ENCODE assay signal across 10 cellular contexts in genomic region chr15:90915216-90915807, GRCh38. TPM values are rescaled to one million over a fixed set of nuclear protein-coding genes. Genes with fewer than 3 reads are reported as not detected.
DNase-seq lines count a peak whose midpoint lies in the region; ATAC-seq, FAIRE-seq and TF ChIP-seq lines count a peak whose summit lies in the region.
"Had no signal": no experiment of that assay in that cellular context is flagged by ENCODE, and none has a peak within 500 bp of the region (broad histone marks: within the 10 kb centered on the region; RNA-seq: fewer than 3 reads in every experiment).

No MANE protein-coding gene starts in this region.

- H3K27ac ChIP-seq in IMR-90 (ENCODE audit: insufficient read depth, low read length) (0 out of 2 replicates have a peak overlapping the region, but pooled peaks have one; percentile 5), K562 (ENCODE audit: extremely low read depth, low read depth, low read length) (peak overlapping the region; percentile 80), neutrophil (peak overlapping the region; percentile 94)

- H3K79me2 ChIP-seq in K562 (ENCODE audit: control insufficient read depth, insufficient read depth, low read length) = peaks cover 6% of the 10 kb centered on the region; the same call in 2 of the 3 replicates

- no peak overlapping the region; the same call in 1 of the 2 replicates for H3K23ac ChIP-seq in IMR-90 (ENCODE audit: low read depth, low read length)

- TF ChIP-seq POLR2A in IMR-90 (IDR thresholded peaks at IDR 0.05; ENCODE audit: low read depth, low read length) (no peak), K562 (conservative IDR thresholded peaks at IDR 0.05) (no peak)

- no peak for TF ChIP-seq CTCF in IMR-90 (conservative IDR thresholded peaks at IDR 0.05; ENCODE audit: low read depth, low read length)
- no peak for TF ChIP-seq CTCF in K562 (IDR thresholded peaks at IDR 0.05 in 2 of 3, conservative IDR thresholded peaks at IDR 0.05 in 1 of 3; ENCODE audit: insufficient read depth in 2 of 3, low read depth in 1 of 3, low read length in 3 of 3)
- TF ChIP-seq CTCF in neutrophil (IDR thresholded peaks at IDR 0.05) = no peak
- TF ChIP-seq CTCF in foreskin fibroblast (IDR thresholded peaks at IDR 0.05; ENCODE audit: low read depth, low read length) = no peak

- no peak overlapping the region for H3K4me3 ChIP-seq in IMR-90 (ENCODE audit: insufficient read depth, low read depth, low read length)
- H3K4me3 ChIP-seq in K562 = no peak overlapping the region
- H3K4me3 ChIP-seq in neutrophil (ENCODE audit: low read depth in 1 of 2, low read length in 1 of 2) = peak overlapping the region; percentile 57 to 72
- no peak overlapping the region for H3K4me3 ChIP-seq in foreskin fibroblast (ENCODE audit: low read depth in 1 of 2, low read length in 2 of 2)

- in situ Hi-C loops in IMR-90 (cut with MboI; ENCODE audit: low sequenced_read_pairs) (no loop called here), K562 (cut with MboI) (no loop called here)

- BruUV-seq in IMR-90 (replicated peaks; lab: Mats Ljungman, UMichigan) = no TSS peak
- BruUV-seq in K562 (replicated peaks; lab: Mats Ljungman, UMichigan) = no TSS peak

- no peak overlapping the region for H2BK5ac ChIP-seq in IMR-90 (ENCODE audit: low read depth, low read length, poor library complexity, severe bottlenecking)

- H4K91ac ChIP-seq in IMR-90 (ENCODE audit: insufficient read depth, low read depth, low read length) = no peak overlapping the region

- no peak overlapping the region for H2BK15ac ChIP-seq in IMR-90 (ENCODE audit: low read depth, low read length)

- CTCF ChIA-PET in IMR-90 (lab: Yijun Ruan, JAX) (no interaction called here), K562 (lab: Yijun Ruan, JAX; ENCODE audit: low intra/inter-chr PET ratio) (interaction anchor here (0.6 kb wide), 2 partner anchors 11 to 629 kb away, joined by 3 to 5 read pairs; no protein-coding TSS in a partner anchor)

- H3K4me2 ChIP-seq in IMR-90 (ENCODE audit: low read depth, low read length) (no peak overlapping the region), K562 (ENCODE audit: insufficient read depth, low read length) (peak overlapping the region; percentile 15; the same call in 1 of the 2 replicates)

- peaks cover 54% of the 10 kb centered on the region for H3K36me3 ChIP-seq in IMR-90 (ENCODE audit: control insufficient read depth, insufficient read depth, low read length)
- peaks cover 100% of the 10 kb centered on the region for H3K36me3 ChIP-seq in K562 (ENCODE audit: control insufficient read depth, insufficient read depth, low read length)
- peaks cover 72% of the 10 kb centered on the region for H3K36me3 ChIP-seq in neutrophil

- TF ChIP-seq EP300 in K562 (IDR thresholded peaks at IDR 0.05; ENCODE audit: low read length) = no peak

- H3K27me3 ChIP-seq in IMR-90 (ENCODE audit: control insufficient read depth, insufficient read depth, low read length) = no peaks in the 10 kb centered on the region
- no peaks in the 10 kb centered on the region for H3K27me3 ChIP-seq in K562 (ENCODE audit: control insufficient read depth in 2 of 2, insufficient read depth in 2 of 2, low read length in 2 of 2)
- H3K27me3 ChIP-seq in neutrophil = no peaks in the 10 kb centered on the region

- H2AK5ac ChIP-seq in IMR-90 (ENCODE audit: low read depth, low read length) = peak overlapping the region; percentile 35

- peak overlapping the region; percentile 48 for H2AFZ ChIP-seq in IMR-90 (replicated peaks; ENCODE audit: low read length, poor library complexity)
- H2AFZ ChIP-seq in K562 (ENCODE audit: low read depth, low read length) = no peak overlapping the region

- H4K20me1 ChIP-seq in IMR-90 (ENCODE audit: insufficient read depth, low read length) (no peaks in the 10 kb centered on the region), K562 (replicated peaks; ENCODE audit: control insufficient read depth, insufficient read depth, low read length) (no peaks in the 10 kb centered on the region)

- no peak overlapping the region for H2BK120ac ChIP-seq in IMR-90 (ENCODE audit: low read depth, low read length)

- intact Hi-C loops in IMR-90 (cut with micrococcal nuclease) = no loop called here
- intact Hi-C loops in K562 (cut with micrococcal nuclease) = no loop called here

- ATAC-seq in IMR-90 (ENCODE audit: low read depth) (no peak), K562 (peak; percentile 18)

- no peak for FAIRE-seq in K562 (lab: Jason Lieb, UNC)
- FAIRE-seq: endometrium had no signal

- H4K5ac ChIP-seq in IMR-90 (ENCODE audit: low read depth, low read length) = no peak overlapping the region

- H3K18ac ChIP-seq in IMR-90 (ENCODE audit: low read depth, low read length) = no peak overlapping the region

- peaks cover 3% of the 10 kb centered on the region; the same call in 1 of the 2 replicates for H3K9me1 ChIP-seq in IMR-90 (ENCODE audit: insufficient read depth, low read length)
- no peaks in the 10 kb centered on the region for H3K9me1 ChIP-seq in K562 (ENCODE audit: control insufficient read depth, insufficient read depth, low read length)

- no peak overlapping the region for H2BK20ac ChIP-seq in IMR-90 (ENCODE audit: low read depth, low read length)

- H3K4me1 ChIP-seq in IMR-90 (ENCODE audit: control insufficient read depth, insufficient read depth, low read length) (peaks cover 10% of the 10 kb centered on the region; the same call in 1 of the 2 replicates), K562 (replicated peaks in 1 of 2; ENCODE audit: control insufficient read depth in 2 of 2, insufficient read depth in 2 of 2, low read length in 2 of 2) (peaks cover 17 to 41% of the 10 kb centered on the region in 2 experiments), neutrophil (ENCODE audit: control insufficient read depth in 1 of 2, insufficient read depth in 1 of 2, low read depth in 1 of 2, low read length in 1 of 2) (peaks cover 81 to 82% of the 10 kb centered on the region in 2 experiments)

- peak overlapping the region; percentile 66 for H2AK9ac ChIP-seq in IMR-90 (replicated peaks; ENCODE audit: low read depth, low read length, poor library complexity)

- POLR2A ChIA-PET in IMR-90 (lab: Charles Lee; ENCODE audit: unreplicated experiment) = no interaction called here
- POLR2A ChIA-PET in K562 (lab: Yijun Ruan, JAX) = interaction anchor here (0.6 to 4.7 kb wide), 6 partner anchors 8 to 764 kb away, joined by 3 to 54 read pairs (median 6); partner anchors contain the start of gene MAN2A2

- DNase-seq in IMR-90 = no peak
- no peak for DNase-seq in K562 (ENCODE audit: extremely low read depth in 1 of 4, low spot score in 3 of 4)
- no peak for DNase-seq in RPMI8226
- DNase-seq in effector CD4-positive, alpha-beta T cell = no peak
- no peak for DNase-seq in foreskin fibroblast
- DNase-seq: activated CD4-positive, alpha-beta T cell treated with anti-CD3 and anti-CD28 coated beads, Interleukin-2, amount 50 U/mL, for 4 hours; naive B cell; NCI-H526 treated with DMSO at 0.1 percent for 48 hours had no signal

- H3K79me1 ChIP-seq in IMR-90 (ENCODE audit: low read depth in 1 of 2, low read length in 2 of 2) = no peaks in the 10 kb centered on the region

- 100% methylated on average over 1 of the region's 7 CpGs; no CpG with 5 or more reads in 1 of the 2 experiments for WGBS in IMR-90 (ENCODE audit: extremely low coverage in 2 of 2, insufficient read length in 1 of 2), 2 experiments
- WGBS in K562 (ENCODE audit: insufficient coverage, low coverage, missing lambda C conversion rate) = 41% methylated on average over 7 of the region's 7 CpGs

- H3K9ac ChIP-seq in IMR-90 (ENCODE audit: low read depth, low read length) (no peak overlapping the region), K562 (ENCODE audit: insufficient read depth in 1 of 2, low read depth in 2 of 2, low read length in 2 of 2) (peak overlapping the region; percentile 13 to 32; a peak in 1 of 4 replicates)

- H3K4ac ChIP-seq in IMR-90 (ENCODE audit: low read depth, low read length) = no peak overlapping the region

- dilution Hi-C loops in IMR-90 (cut with HindIII; ENCODE audit: low sequenced_read_pairs, unreplicated experiment) = no loop called here

- no peak overlapping the region for H3K56ac ChIP-seq in IMR-90 (ENCODE audit: extremely low read depth, insufficient read depth, low read length)

- H3K9me3 ChIP-seq in IMR-90 (ENCODE audit: control insufficient read depth, insufficient read depth, low read length) (no peaks in the 10 kb centered on the region), K562 (replicated peaks; ENCODE audit: control insufficient read depth, insufficient read depth, low read depth, low read length) (no peaks in the 10 kb centered on the region), neutrophil (no peaks in the 10 kb centered on the region)

- no peak for TF ChIP-seq RAD21 in IMR-90 (IDR thresholded peaks at IDR 0.05; ENCODE audit: low read length)
- no peak for TF ChIP-seq RAD21 in K562 (CRISPR knock-in tag; conservative IDR thresholded peaks at IDR 0.05 in 1 of 2, IDR thresholded peaks at IDR 0.05 in 1 of 2)

- no peak overlapping the region; the same call in 1 of the 2 replicates for H3K14ac ChIP-seq in IMR-90 (replicated peaks; ENCODE audit: low read depth, low read length)

- H4K8ac ChIP-seq in IMR-90 (ENCODE audit: low read depth in 2 of 2, low read length in 2 of 2) = peak overlapping the region in 1 of 2 experiments; percentile 35; a peak in 1 of 4 replicates

RNA-seq across cellular contexts. Expression of gene MAN2A2, which starts 12.2 kb away (rescaled TPM):
- total RNA-seq in IMR-90 (2012; rRNA removed) (3.4 and 6.1 TPM in 2 replicates), K562 (2014; rRNA removed) (35.0 and 53.7 TPM in 2 replicates), K562 (2014; rRNA removed; fragmentation: Illumina TruSeq; extraction: Trizol) (20.6 and 25.0 TPM in 2 replicates), K562 (2015; rRNA removed; fragmentation: Illumina TruSeq; extraction: Trizol) (43.3 and 43.4 TPM in 2 replicates), K562 (2021) (116 and 151 TPM in 2 replicates)
- polyA plus RNA-seq in IMR-90 (2012; rRNA removed) (52.5 and 55.5 TPM in 2 replicates), K562 (2011; rRNA removed) (71.7 and 195 TPM in 2 replicates), K562 (2014; fragmentation: Illumina TruSeq; extraction: Trizol) (130 and 131 TPM in 2 replicates), K562 (2014; fragmentation: Nextera tagmentation; extraction: Ambion mirVana) (10 to 100 TPM in 1 of 2 experiments, 1 to 10 TPM in 1; 7.3 to 13.7 TPM), K562 (2014; rRNA removed) (114 and 121 TPM in 2 replicates)
- polyA plus RNA-seq in IMR-90 (2012; cell fraction: cytosol; rRNA removed) = 22.5 and 26.8 TPM in 2 replicates
- 104 and 294 TPM in 2 replicates for polyA plus RNA-seq in IMR-90 (2012; cell fraction: nucleus; rRNA removed; ENCODE audit: low replicate concordance)
- 447 and 1,128 TPM in 2 replicates for total RNA-seq in K562 (2011; cell fraction: chromatin; rRNA removed; ENCODE audit: low replicate concordance)
- 692 and 704 TPM in 2 replicates for total RNA-seq in K562 (2011; cell fraction: nucleolus; rRNA removed)
- total RNA-seq in K562 (2011; cell fraction: nucleoplasm; rRNA removed) = 460 and 506 TPM in 2 replicates
- 119 and 133 TPM in 2 replicates for polyA plus RNA-seq in K562 (2011; cell fraction: cytosol; rRNA removed)
- polyA plus RNA-seq in K562 (2011; cell fraction: nucleus; rRNA removed) = 1,870 and 1,995 TPM in 2 replicates
- 92.0 and 210 TPM in 2 replicates for polyA plus RNA-seq in K562 (2012)
- 30.7 and 41.4 TPM in 2 replicates for polyA minus RNA-seq in K562 (2011; rRNA and poly(A)+ RNA removed)
- polyA minus RNA-seq in K562 (2011; cell fraction: cytosol; rRNA and poly(A)+ RNA removed) = 71.5 and 84.4 TPM in 2 replicates
- 264 and 379 TPM in 2 replicates for polyA minus RNA-seq in K562 (2011; cell fraction: nucleus; rRNA and poly(A)+ RNA removed)

RNA-seq across cellular contexts. Expression of gene HDDC3, which starts 17.0 kb away (rescaled TPM):
- total RNA-seq in IMR-90 (2012; rRNA removed) (7.2 and 7.9 TPM in 2 replicates), K562 (2014; rRNA removed) (54.1 and 64.9 TPM in 2 replicates), K562 (2014; rRNA removed; fragmentation: Illumina TruSeq; extraction: Trizol) (28.2 and 33.0 TPM in 2 replicates), K562 (2015; rRNA removed; fragmentation: Illumina TruSeq; extraction: Trizol) (36.6 and 36.9 TPM in 2 replicates), K562 (2021) (42.6 and 43.0 TPM in 2 replicates)
- polyA plus RNA-seq in IMR-90 (2012; rRNA removed) (10.7 and 10.8 TPM in 2 replicates), K562 (2011; rRNA removed) (30.8 and 33.4 TPM in 2 replicates), K562 (2014; fragmentation: Illumina TruSeq; extraction: Trizol) (51.7 and 54.2 TPM in 2 replicates), K562 (2014; fragmentation: Nextera tagmentation; extraction: Ambion mirVana) (10 to 100 TPM; 14.9 to 21.3 TPM), K562 (2014; rRNA removed) (55.8 and 65.8 TPM in 2 replicates)
- polyA plus RNA-seq in IMR-90 (2012; cell fraction: cytosol; rRNA removed) = 13.8 and 14.7 TPM in 2 replicates
- polyA plus RNA-seq in IMR-90 (2012; cell fraction: nucleus; rRNA removed; ENCODE audit: low replicate concordance) = 11.7 and 12.4 TPM in 2 replicates
- 27.3 and 60.3 TPM in 2 replicates for total RNA-seq in K562 (2011; cell fraction: chromatin; rRNA removed; ENCODE audit: low replicate concordance)
- 59.5 and 62.4 TPM in 2 replicates for total RNA-seq in K562 (2011; cell fraction: nucleolus; rRNA removed)
- total RNA-seq in K562 (2011; cell fraction: nucleoplasm; rRNA removed) = 46.9 and 47.9 TPM in 2 replicates
- polyA plus RNA-seq in K562 (2011; cell fraction: cytosol; rRNA removed) = 37.1 and 49.7 TPM in 2 replicates
- 37.0 and 41.5 TPM in 2 replicates for polyA plus RNA-seq in K562 (2011; cell fraction: nucleus; rRNA removed)
- polyA plus RNA-seq in K562 (2012) = 29.7 and 31.4 TPM in 2 replicates
- polyA minus RNA-seq in K562 (2011; rRNA and poly(A)+ RNA removed) = 21.5 and 26.2 TPM in 2 replicates
- polyA minus RNA-seq in K562 (2011; cell fraction: cytosol; rRNA and poly(A)+ RNA removed) = 10.3 and 15.1 TPM in 2 replicates
- 28.9 and 44.4 TPM in 2 replicates for polyA minus RNA-seq in K562 (2011; cell fraction: nucleus; rRNA and poly(A)+ RNA removed)

RNA-seq across cellular contexts. Expression of gene UNC45A, which starts 19.8 kb away (rescaled TPM):
- 85.3 and 100 TPM in 2 replicates for total RNA-seq in IMR-90 (2012; rRNA removed)
- 68.9 and 77.5 TPM in 2 replicates for polyA plus RNA-seq in IMR-90 (2012; rRNA removed)
- polyA plus RNA-seq in IMR-90 (2012; cell fraction: cytosol; rRNA removed) = 58.6 and 77.5 TPM in 2 replicates
- polyA plus RNA-seq in IMR-90 (2012; cell fraction: nucleus; rRNA removed; ENCODE audit: low replicate concordance) = 120 and 174 TPM in 2 replicates
- total RNA-seq in K562 (2011; cell fraction: chromatin; rRNA removed; ENCODE audit: low replicate concordance) = 131 and 331 TPM in 2 replicates
- total RNA-seq in K562 (2011; cell fraction: nucleolus; rRNA removed) = 205 and 228 TPM in 2 replicates
- 113 and 152 TPM in 2 replicates for total RNA-seq in K562 (2011; cell fraction: nucleoplasm; rRNA removed)
- total RNA-seq in K562 (2014; rRNA removed) = 59.8 and 65.2 TPM in 2 replicates
- 19.2 and 22.6 TPM in 2 replicates for total RNA-seq in K562 (2014; rRNA removed; fragmentation: Illumina TruSeq; extraction: Trizol)
- total RNA-seq in K562 (2015; rRNA removed; fragmentation: Illumina TruSeq; extraction: Trizol) = 47.7 and 52.5 TPM in 2 replicates
- 79.0 and 79.3 TPM in 2 replicates for total RNA-seq in K562 (2021)
- polyA plus RNA-seq in K562 (2011; rRNA removed) = 43.7 and 56.7 TPM in 2 replicates
- 46.7 and 62.9 TPM in 2 replicates for polyA plus RNA-seq in K562 (2011; cell fraction: cytosol; rRNA removed)
- 163 and 164 TPM in 2 replicates for polyA plus RNA-seq in K562 (2011; cell fraction: nucleus; rRNA removed)
- 75.1 and 75.7 TPM in 2 replicates for polyA plus RNA-seq in K562 (2012)
- polyA plus RNA-seq in K562 (2014; fragmentation: Illumina TruSeq; extraction: Trizol) = 35.7 and 46.7 TPM in 2 replicates
- 10 to 100 TPM; 22.4 to 23.1 TPM for polyA plus RNA-seq in K562 (2014; fragmentation: Nextera tagmentation; extraction: Ambion mirVana)
- polyA plus RNA-seq in K562 (2014; rRNA removed) = 54.5 and 55.5 TPM in 2 replicates
- 51.9 and 58.7 TPM in 2 replicates for polyA minus RNA-seq in K562 (2011; rRNA and poly(A)+ RNA removed)
- polyA minus RNA-seq in K562 (2011; cell fraction: cytosol; rRNA and poly(A)+ RNA removed) = 50.4 and 51.9 TPM in 2 replicates
- 51.0 and 77.4 TPM in 2 replicates for polyA minus RNA-seq in K562 (2011; cell fraction: nucleus; rRNA and poly(A)+ RNA removed)

RNA-seq across cellular contexts. Expression of gene FES, which starts 31.0 kb away (rescaled TPM):
- total RNA-seq in IMR-90 (2012; rRNA removed) (9.7 and 11.7 TPM in 2 replicates), K562 (2014; rRNA removed) (0.86 and 1.6 TPM in 2 replicates), K562 (2014; rRNA removed; fragmentation: Illumina TruSeq; extraction: Trizol) (0.73 and 1.1 TPM in 2 replicates), K562 (2015; rRNA removed; fragmentation: Illumina TruSeq; extraction: Trizol) (0.72 and 1.1 TPM in 2 replicates), K562 (2021) (1.3 and 2.6 TPM in 2 replicates)
- polyA plus RNA-seq in IMR-90 (2012; rRNA removed) (10.5 and 12.5 TPM in 2 replicates), K562 (2011; rRNA removed) (0.38 and 1.0 TPM in 2 replicates), K562 (2014; fragmentation: Illumina TruSeq; extraction: Trizol) (0.55 and 0.66 TPM in 2 replicates), K562 (2014; fragmentation: Nextera tagmentation; extraction: Ambion mirVana) (under 1 TPM; 0.82 to 0.91 TPM), K562 (2014; rRNA removed) (0.78 and 2.5 TPM in 2 replicates)
- polyA plus RNA-seq in IMR-90 (2012; cell fraction: cytosol; rRNA removed) = 7.8 and 7.9 TPM in 2 replicates
- 61.9 and 147 TPM in 2 replicates for polyA plus RNA-seq in IMR-90 (2012; cell fraction: nucleus; rRNA removed; ENCODE audit: low replicate concordance)
- 3.7 and 18.5 TPM in 2 replicates for total RNA-seq in K562 (2011; cell fraction: chromatin; rRNA removed; ENCODE audit: low replicate concordance)
- total RNA-seq in K562 (2011; cell fraction: nucleolus; rRNA removed) = 5.1 and 10.8 TPM in 2 replicates
- total RNA-seq in K562 (2011; cell fraction: nucleoplasm; rRNA removed) = 3.3 and 6.0 TPM in 2 replicates
- polyA plus RNA-seq in K562 (2011; cell fraction: cytosol; rRNA removed) = 0.83 and 1.2 TPM in 2 replicates
- polyA plus RNA-seq in K562 (2011; cell fraction: nucleus; rRNA removed) = 4.8 and 6.6 TPM in 2 replicates
- 1.1 and 2.8 TPM in 2 replicates for polyA plus RNA-seq in K562 (2012)
- 0.14 and 0.45 TPM in 2 replicates for polyA minus RNA-seq in K562 (2011; rRNA and poly(A)+ RNA removed)
- polyA minus RNA-seq in K562 (2011; cell fraction: cytosol; rRNA and poly(A)+ RNA removed) = 0.86 and 2.5 TPM in 2 replicates
- polyA minus RNA-seq in K562 (2011; cell fraction: nucleus; rRNA and poly(A)+ RNA removed) = 4.0 and 4.3 TPM in 2 replicates

RNA-seq across cellular contexts. Expression of gene RCCD1, which starts 39.4 kb away (rescaled TPM):
- 3.9 and 4.4 TPM in 2 replicates for total RNA-seq in IMR-90 (2012; rRNA removed)
- polyA plus RNA-seq in IMR-90 (2012; rRNA removed) = 9.9 TPM in 2 replicates
- polyA plus RNA-seq in IMR-90 (2012; cell fraction: cytosol; rRNA removed) = 10.6 and 11.0 TPM in 2 replicates
- 36.7 and 43.3 TPM in 2 replicates for polyA plus RNA-seq in IMR-90 (2012; cell fraction: nucleus; rRNA removed; ENCODE audit: low replicate concordance)
- total RNA-seq in K562 (2011; cell fraction: chromatin; rRNA removed; ENCODE audit: low replicate concordance) = 100 and 115 TPM in 2 replicates
- total RNA-seq in K562 (2011; cell fraction: nucleolus; rRNA removed) = 74.7 and 75.5 TPM in 2 replicates
- 86.9 and 97.7 TPM in 2 replicates for total RNA-seq in K562 (2011; cell fraction: nucleoplasm; rRNA removed)
- total RNA-seq in K562 (2014; rRNA removed) = 38.1 and 41.2 TPM in 2 replicates
- total RNA-seq in K562 (2014; rRNA removed; fragmentation: Illumina TruSeq; extraction: Trizol) = 17.0 and 18.0 TPM in 2 replicates
- 16.7 and 23.7 TPM in 2 replicates for total RNA-seq in K562 (2015; rRNA removed; fragmentation: Illumina TruSeq; extraction: Trizol)
- 44.0 and 45.9 TPM in 2 replicates for total RNA-seq in K562 (2021)
- polyA plus RNA-seq in K562 (2011; rRNA removed) = 28.5 and 39.6 TPM in 2 replicates
- 17.6 and 22.6 TPM in 2 replicates for polyA plus RNA-seq in K562 (2011; cell fraction: cytosol; rRNA removed)
- 232 and 244 TPM in 2 replicates for polyA plus RNA-seq in K562 (2011; cell fraction: nucleus; rRNA removed)
- 41.3 and 51.9 TPM in 2 replicates for polyA plus RNA-seq in K562 (2012)
- 22.3 and 24.7 TPM in 2 replicates for polyA plus RNA-seq in K562 (2014; fragmentation: Illumina TruSeq; extraction: Trizol)
- 10 to 100 TPM; 11.1 to 12.2 TPM for polyA plus RNA-seq in K562 (2014; fragmentation: Nextera tagmentation; extraction: Ambion mirVana)
- 45.2 and 51.4 TPM in 2 replicates for polyA plus RNA-seq in K562 (2014; rRNA removed)
- polyA minus RNA-seq in K562 (2011; rRNA and poly(A)+ RNA removed) = 10.3 and 13.1 TPM in 2 replicates
- 9.4 and 12.6 TPM in 2 replicates for polyA minus RNA-seq in K562 (2011; cell fraction: cytosol; rRNA and poly(A)+ RNA removed)
- polyA minus RNA-seq in K562 (2011; cell fraction: nucleus; rRNA and poly(A)+ RNA removed) = 25.3 and 29.9 TPM in 2 replicates

Comparison
In these comparisons a context has a peak if more than half of its experiments do, and no peak if none do; other contexts are left out.
1. H3K27ac ChIP-seq: peak in every context shown above with its lines; median percentile 94 in neutrophil; 80 in K562; 5 in IMR-90.
2. H3K4me3 ChIP-seq: peak in neutrophil (2 of 2); none in IMR-90 (single experiment), K562 (single experiment) and foreskin fibroblast (0 of 2).